Comparison of ENCODE assay signal across 8 cellular contexts in genomic region chr9:35756743-35757526, GRCh38. TPM values are rescaled to one million over a fixed set of nuclear protein-coding genes. Genes with fewer than 3 reads are reported as not detected.
A peak's percentile ranks its signal among the peaks of the same experiment; 100 is the strongest.
DNase-seq lines count a peak whose midpoint lies in the region; ATAC-seq and TF ChIP-seq lines count a peak whose summit lies in the region.

No MANE protein-coding gene starts in this region.

- BruUV-seq in HCT116 (replicated peaks; lab: Mats Ljungman, UMichigan) = no TSS peak

- peaks cover 13 to 18% of the 10 kb centered on the region in 2 experiments; a peak in 3 of 4 replicates for H3K36me3 ChIP-seq in HCT116 (ENCODE audit: control insufficient read depth in 1 of 2, insufficient read depth in 2 of 2, low read length in 2 of 2)

- H3K4me3 ChIP-seq in HCT116 (replicated peaks in 1 of 2; ENCODE audit: low read depth in 1 of 2, low read length in 2 of 2) = peak overlapping the region; percentile 81 to 83

- POLR2A ChIA-PET in GM10248 (lab: Yijun Ruan, JAX) = interaction anchor here (0.6 to 1.4 kb wide), 3 partner anchors 20 to 501 kb away, joined by 4 read pairs; partner anchors contain the start of gene GNE
- POLR2A ChIA-PET in HCT116 (lab: Charles Lee) = interaction anchor here (1.3 kb wide), 1 partner anchor 99 kb away, joined by 3 read pairs; the partner anchor contains the start of genes CCDC107 and RMRP

- H3K79me2 ChIP-seq in HCT116 (ENCODE audit: insufficient read depth, low read length) = peaks cover 35% of the 10 kb centered on the region

- TF ChIP-seq CTCF in GM10248 (IDR thresholded peaks at IDR 0.05; ENCODE audit: control extremely low read depth, extremely low read depth, low read depth, missing control alignments) (no peak), HCT116 (IDR thresholded peaks at IDR 0.05 in 2 of 3, conservative IDR thresholded peaks at IDR 0.05 in 1 of 3; ENCODE audit: borderline replicate concordance in 1 of 3, insufficient read depth in 1 of 3, low read depth in 2 of 3, low read length in 2 of 3) (no peak; a peak in 2 of 6 replicates)

- H3K9me3 ChIP-seq in HCT116 (ENCODE audit: control insufficient read depth in 1 of 2, insufficient read depth in 1 of 2, low read depth in 1 of 2, low read length in 2 of 2) = no peaks in the 10 kb centered on the region

- CTCF ChIA-PET in GM10248 (lab: Yijun Ruan, JAX) = interaction anchor here (0.8 to 4.7 kb wide), 24 partner anchors 9 to 125 kb away, joined by 3 to 42 read pairs (median 6); partner anchors contain the start of genes CCDC107, CREB3, HINT2 and RMRP
- CTCF ChIA-PET in HCT116 (lab: Charles Lee) = interaction anchor here (0.6 to 1.6 kb wide), 7 partner anchors 9 to 288 kb away, joined by 3 to 10 read pairs (median 4); partner anchors contain the start of genes CREB3 and TLN1

- no peak for TF ChIP-seq RAD21 in HCT116 (IDR thresholded peaks at IDR 0.05; ENCODE audit: low read depth)

- intact Hi-C loops in HCT116 (cut with micrococcal nuclease) = no loop called here

- peaks cover 10 to 25% of the 10 kb centered on the region in 2 experiments; a peak in 3 of 4 replicates for H3K4me1 ChIP-seq in HCT116 (ENCODE audit: control insufficient read depth in 1 of 2, insufficient read depth in 2 of 2, low read length in 2 of 2)

- H4K20me1 ChIP-seq in HCT116 (ENCODE audit: insufficient read depth) = no peaks in the 10 kb centered on the region

- peak overlapping the region; percentile 81 for H3K4me2 ChIP-seq in HCT116 (ENCODE audit: low read length)

- TF ChIP-seq POLR2A in HCT116 (IDR thresholded peaks at IDR 0.05; ENCODE audit: borderline replicate concordance, extremely low read depth, insufficient read depth, insufficient read length) = peak; percentile 44

- peak overlapping the region; percentile 89 for H3K9ac ChIP-seq in HCT116 (ENCODE audit: low read length)

- RAD21 ChIA-PET in HCT116 (lab: Charles Lee; ENCODE audit: low non-redundant PET in 1 of 2, low total read pairs in 2 of 2, uncharacterized antibody in 2 of 2, unreplicated experiment in 2 of 2) = no interaction called here

- peak overlapping the region; percentile 88 for H3K27ac ChIP-seq in HCT116 (ENCODE audit: low read depth, low read length)

- no peaks in the 10 kb centered on the region for H3K9me2 ChIP-seq in HCT116 (ENCODE audit: insufficient read depth)

- DNase-seq in GM10248 (ENCODE audit: extremely low spot score) (peak; percentile 78), HCT116 (ENCODE audit: low read depth, low spot score) (peak; percentile 38), NCI-H146 treated with DMSO at 0.1 percent for 48 hours (lab: John Stamatoyannopoulos, UW; ENCODE audit: unreplicated experiment) (peak; percentile 67), ecto neural progenitor cell (ENCODE audit: low spot score) (peak; percentile 80), lung microvascular endothelial cell (ENCODE audit: low read depth in 2 of 2) (peak; percentile 88 to 92), DMS114 treated with DMSO at 0.1 percent for 48 hours (lab: John Stamatoyannopoulos, UW; ENCODE audit: unreplicated experiment) (no peak)
- DNase-seq in activated CD4-positive, CD25-positive, alpha-beta regulatory T cell treated with anti-CD3 and anti-CD28 coated beads, Interleukin-2, amount 50 U/mL, for 72 hours = peak; percentile 54
- peak; percentile 46 to 60 for DNase-seq in stimulated activated CD8-positive, alpha-beta memory T cell treated with anti-CD3 and anti-CD28 coated beads, Interleukin-15, amount 100 ng/mL, for 4 hours (ENCODE audit: low read depth in 2 of 2)

- peak; percentile 78 for ATAC-seq in HCT116

- no peak overlapping the region for H2AFZ ChIP-seq in HCT116 (ENCODE audit: low read depth, low read length, poor library complexity, severe bottlenecking)

- H3K27me3 ChIP-seq in HCT116 (ENCODE audit: insufficient read depth, low read length) = no peaks in the 10 kb centered on the region

TF ChIP-seq in HCT116, 20 proteins besides CTCF, POLR2A, EP300 and RAD21:
- TF ChIP-seq JUND (IDR thresholded peaks at IDR 0.05) (no peak), POLR2AphosphoS5 (IDR thresholded peaks at IDR 0.05; ENCODE audit: low read depth, low read length) (peak; percentile 35), ZFX (IDR thresholded peaks at IDR 0.05) (peak; percentile 61), EZH2 (IDR thresholded peaks at IDR 0.05) (no peak), ATF3 (IDR thresholded peaks at IDR 0.05) (no peak)

RNA-seq across cellular contexts. Expression of gene MSMP, which starts 2.9 kb away (rescaled TPM):
- 1.2 TPM for total RNA-seq in HCT116 (2021; ENCODE audit: unreplicated experiment)
- polyA plus RNA-seq in HCT116 (2012) = 0.53 and 0.81 TPM in 2 replicates
- 60.9 and 61.5 TPM in 2 replicates for total RNA-seq in lung microvascular endothelial cell

RNA-seq across cellular contexts. Expression of gene RGP1, which starts 7.8 kb away (rescaled TPM):
- total RNA-seq in HCT116 (2021; ENCODE audit: unreplicated experiment) = 32.6 TPM
- polyA plus RNA-seq in HCT116 (2012) = 18.2 and 20.4 TPM in 2 replicates
- 8.1 and 10.1 TPM in 2 replicates for total RNA-seq in lung microvascular endothelial cell

RNA-seq across cellular contexts. Expression of gene GBA2, which starts 7.9 kb away (rescaled TPM):
- total RNA-seq in HCT116 (2021; ENCODE audit: unreplicated experiment) = 63.6 TPM
- polyA plus RNA-seq in HCT116 (2012) = 58.5 and 58.8 TPM in 2 replicates
- total RNA-seq in lung microvascular endothelial cell = 42.5 and 54.0 TPM in 2 replicates

RNA-seq across cellular contexts. Expression of gene CREB3, which starts 24.5 kb away (rescaled TPM):
- total RNA-seq in HCT116 (2021; ENCODE audit: unreplicated experiment) (22.3 TPM), lung microvascular endothelial cell (34.4 and 36.7 TPM in 2 replicates)
- polyA plus RNA-seq in HCT116 (2012) = 24.1 and 24.6 TPM in 2 replicates

RNA-seq across cellular contexts. Expression of gene TLN1, which starts 24.9 kb away (rescaled TPM):
- total RNA-seq in HCT116 (2021; ENCODE audit: unreplicated experiment) = 144 TPM
- polyA plus RNA-seq in HCT116 (2012) = 128 and 171 TPM in 2 replicates
- 165 and 180 TPM in 2 replicates for total RNA-seq in lung microvascular endothelial cell

Comparison
In these comparisons a context has a peak if more than half of its experiments do, and no peak if none do; other contexts are left out.
1. RNA of gene MSMP, which starts 2.9 kb away (total RNA-seq): 60.9 to 61.5 TPM in lung microvascular endothelial cell; 1.2 TPM in HCT116 (single experiment); every median in the first group is over 10 times any median in the second.